9 cellular contexts compared by ENCODE assay signal in the genomic region with DNA sequence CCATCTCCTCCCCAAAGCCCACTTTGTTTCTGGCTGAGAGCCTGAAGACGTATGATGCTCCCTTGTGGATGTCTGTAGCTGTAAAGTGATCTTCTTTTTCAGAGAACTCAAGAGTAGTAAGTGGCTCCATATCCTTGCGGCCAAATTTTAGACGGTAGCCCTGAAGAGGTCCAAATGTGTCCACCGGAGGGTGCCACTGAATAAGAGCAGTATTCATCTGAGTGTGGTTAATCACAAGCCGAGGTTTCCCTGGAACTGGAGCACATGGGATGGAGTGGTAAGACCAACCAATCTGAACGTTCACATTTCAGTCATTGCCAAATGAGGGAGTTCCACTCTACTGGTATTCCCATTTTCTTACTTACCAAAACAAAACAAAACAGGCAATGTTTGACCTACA.
A peak's percentile ranks its signal among the peaks of the same experiment; 100 is the strongest.
DNase-seq lines count a peak whose midpoint lies in the region; ATAC-seq, FAIRE-seq and TF ChIP-seq lines count a peak whose summit lies in the region.
"Had no signal": no experiment of that assay in that cellular context is flagged by ENCODE, and none has a peak within 500 bp of the region (broad histone marks: within the 10 kb centered on the region; RNA-seq: fewer than 3 reads in every experiment).

No MANE protein-coding gene starts in this region.

- no peaks in the 10 kb centered on the region for H3K9me3 Mint-ChIP-seq in astrocyte (ENCODE audit: unreplicated experiment)
- H3K9me3 Mint-ChIP-seq: activated CD4-positive, alpha-beta memory T cell treated with anti-CD3 and anti-CD28 coated beads, Interleukin-2, amount 10 ng/mL, durations not matched to agents 7 days and 5 days had no signal

- H3K79me2 ChIP-seq in astrocyte (ENCODE audit: insufficient read depth, low read length) (no peaks in the 10 kb centered on the region), GM23248 (ENCODE audit: insufficient read depth) (no peaks in the 10 kb centered on the region)

- H3K4me3 ChIP-seq in astrocyte (ENCODE audit: insufficient read depth, low read depth, low read length) (no peak overlapping the region), GM23248 (no peak overlapping the region)

- H3K4me1 ChIP-seq in astrocyte (ENCODE audit: insufficient read depth, low read length) (no peaks in the 10 kb centered on the region), GM23248 (ENCODE audit: insufficient read depth) (no peaks in the 10 kb centered on the region)

- H3K4me1 Mint-ChIP-seq in astrocyte (ENCODE audit: low read depth, unreplicated experiment) = no peaks in the 10 kb centered on the region
- H3K4me1 Mint-ChIP-seq: activated CD4-positive, alpha-beta memory T cell treated with anti-CD3 and anti-CD28 coated beads, Interleukin-2, amount 10 ng/mL, durations not matched to agents 7 days and 5 days had no signal

- H3K9me3 ChIP-seq in astrocyte (ENCODE audit: insufficient read depth, low read depth, low read length) = no peaks in the 10 kb centered on the region
- no peaks in the 10 kb centered on the region for H3K9me3 ChIP-seq in GM23248 (ENCODE audit: low read depth)

- in situ Hi-C loops in GM23248 (cut with MboI) = no loop called here

- no peak for ATAC-seq in sciatic nerve
- no peak for ATAC-seq in activated CD4-positive, CD25-positive, alpha-beta regulatory T cell treated with anti-CD3 and anti-CD28 coated beads, Interleukin-2, amount 50 U/mL, for 24 hours

- no peak for FAIRE-seq in astrocyte (lab: Jason Lieb, UNC)

- no peak overlapping the region for H2AFZ ChIP-seq in astrocyte (ENCODE audit: low read depth, low read length)
- no peak overlapping the region for H2AFZ ChIP-seq in GM23248

- H3K9ac ChIP-seq in astrocyte (ENCODE audit: low read length) (no peak overlapping the region), GM23248 (no peak overlapping the region)

- H3K4me3 Mint-ChIP-seq in astrocyte (ENCODE audit: unreplicated experiment) = no peak overlapping the region
- H3K4me3 Mint-ChIP-seq: activated CD4-positive, alpha-beta memory T cell treated with anti-CD3 and anti-CD28 coated beads, Interleukin-2, amount 10 ng/mL, durations not matched to agents 7 days and 5 days had no signal

- intact Hi-C loops in sciatic nerve (cut with DNase I) = no loop called here

- H3K36me3 Mint-ChIP-seq in astrocyte (ENCODE audit: low read depth, unreplicated experiment) = peaks cover 3% of the 10 kb centered on the region

- DNase-seq in HT1080 (ENCODE audit: low read depth) (peak; percentile 44), astrocyte (ENCODE audit: low read depth) (peak; percentile 3), iPS-NIHi11 (ENCODE audit: low spot score) (peak; percentile 22), sciatic nerve (ENCODE audit: low spot score) (no peak), GM23248 (no peak)
- DNase-seq in activated CD8-positive, alpha-beta memory T cell treated with anti-CD3 and anti-CD28 coated beads, Interleukin-2, amount 50 U/mL, for 4 hours = no peak
- DNase-seq: activated CD4-positive, alpha-beta memory T cell treated with anti-CD3 and anti-CD28 coated beads, Interleukin-2, amount 10 ng/mL, durations not matched to agents 7 days and 5 days had no signal

- no peaks in the 10 kb centered on the region for H3K27me3 Mint-ChIP-seq in astrocyte (ENCODE audit: low read depth, unreplicated experiment)
- H3K27me3 Mint-ChIP-seq: activated CD4-positive, alpha-beta memory T cell treated with anti-CD3 and anti-CD28 coated beads, Interleukin-2, amount 10 ng/mL, durations not matched to agents 7 days and 5 days had no signal

- no peaks in the 10 kb centered on the region for H3K9me2 ChIP-seq in GM23248 (ENCODE audit: insufficient read depth)

- no peaks in the 10 kb centered on the region for H4K20me1 ChIP-seq in astrocyte (ENCODE audit: insufficient read depth, low read length)
- no peaks in the 10 kb centered on the region for H4K20me1 ChIP-seq in GM23248 (ENCODE audit: insufficient read depth)

- H3K27ac ChIP-seq in 22Rv1 (no peak overlapping the region), astrocyte (ENCODE audit: low read depth, low read length) (no peak overlapping the region), GM23248 (no peak overlapping the region)

- H3F3A ChIP-seq in GM23248 (ENCODE audit: insufficient read depth) = no peaks in the 10 kb centered on the region

- H3K27me3 ChIP-seq in astrocyte (ENCODE audit: insufficient read depth, low read length) = no peaks in the 10 kb centered on the region
- H3K27me3 ChIP-seq in GM23248 (replicated peaks; ENCODE audit: insufficient read depth) = no peaks in the 10 kb centered on the region

- no peaks in the 10 kb centered on the region for H3K36me3 ChIP-seq in astrocyte (ENCODE audit: insufficient read depth, low read length)
- no peaks in the 10 kb centered on the region for H3K36me3 ChIP-seq in GM23248 (ENCODE audit: low read depth)

- H3K4me2 ChIP-seq in astrocyte (ENCODE audit: low read length) (no peak overlapping the region), GM23248 (ENCODE audit: unreplicated experiment) (no peak overlapping the region)

- TF ChIP-seq CTCF in 22Rv1 (IDR thresholded peaks at IDR 0.05) (peak; percentile 45), astrocyte (IDR thresholded peaks at IDR 0.05; ENCODE audit: insufficient read depth, low read depth, low read length) (no peak)

- no peak overlapping the region for H3K27ac Mint-ChIP-seq in astrocyte (ENCODE audit: unreplicated experiment)
- H3K27ac Mint-ChIP-seq: activated CD4-positive, alpha-beta memory T cell treated with anti-CD3 and anti-CD28 coated beads, Interleukin-2, amount 10 ng/mL, durations not matched to agents 7 days and 5 days had no signal

- 32 to 36% methylated on average over 6 of the region's 6 CpGs for WGBS in GM23248 (ENCODE audit: low coverage in 1 of 2, low lambda C conversion rate in 2 of 2, missing lambda C conversion rate in 2 of 2), 2 experiments

Comparison
In these comparisons a context has a peak if more than half of its experiments do, and no peak if none do; other contexts are left out.
1. DNase-seq: peak in HT1080 (single experiment), astrocyte (single experiment) and iPS-NIHi11 (single experiment); none in sciatic nerve (single experiment), GM23248 (single experiment) and activated CD8-positive, alpha-beta memory T cell treated with anti-CD3 and anti-CD28 coated beads, Interleukin-2, amount 50 U/mL, for 4 hours (single experiment).